ENCODE assay signal across 12 cellular contexts in genomic region chr2:150234787-150235512, GRCh38.
DNase-seq lines count a peak whose midpoint lies in the region; ATAC-seq, FAIRE-seq and TF ChIP-seq lines count a peak whose summit lies in the region.
"Had no signal": no experiment of that assay in that cellular context is flagged by ENCODE, and none has a peak within 500 bp of the region (broad histone marks: within the 10 kb centered on the region; RNA-seq: fewer than 3 reads in every experiment).

No MANE protein-coding gene starts in this region.

- no peaks in the 10 kb centered on the region for H3K9me1 ChIP-seq in keratinocyte (ENCODE audit: control insufficient read depth, extremely low read depth, insufficient read depth, low read length)

- H3K4me1 ChIP-seq in Loucy (ENCODE audit: insufficient read depth, low read length, poor library complexity, severe bottlenecking) (peaks cover 14% of the 10 kb centered on the region), keratinocyte (ENCODE audit: control insufficient read depth, extremely low read depth, insufficient read depth, low read length) (no peaks in the 10 kb centered on the region)

- H3K4me3 ChIP-seq in Loucy (ENCODE audit: low read length, poor library complexity, severe bottlenecking) (no peak overlapping the region), astrocyte of the spinal cord (ENCODE audit: low read depth, low read length) (no peak overlapping the region), keratinocyte (ENCODE audit: control insufficient read depth in 2 of 3, extremely low read depth in 1 of 3, insufficient read depth in 2 of 3, low read depth in 1 of 3, low read length in 3 of 3) (no peak overlapping the region)

- H4K20me1 ChIP-seq in Loucy (ENCODE audit: insufficient read depth, low read length, poor library complexity, severe bottlenecking) (no peaks in the 10 kb centered on the region), keratinocyte (ENCODE audit: control insufficient read depth, extremely low read depth, insufficient read depth, low read length) (no peaks in the 10 kb centered on the region)

- H3K79me2 ChIP-seq in Loucy (ENCODE audit: insufficient read depth, low read length): no peaks in the 10 kb centered on the region
- H3K79me2 ChIP-seq in keratinocyte (ENCODE audit: control insufficient read depth, insufficient read depth, low read length): no peaks in the 10 kb centered on the region

- no peaks in the 10 kb centered on the region for H3F3A ChIP-seq in Loucy (ENCODE audit: low read depth)

- peak; percentile 32 for FAIRE-seq in keratinocyte (lab: Jason Lieb, UNC)

- no peak overlapping the region for H3K27ac Mint-ChIP-seq in activated naive CD4-positive, alpha-beta T cell treated with anti-CD3 and anti-CD28 coated beads, Interleukin-2, amount 50 U/mL, for 72 hours
- H3K27ac Mint-ChIP-seq: CD8-positive, alpha-beta T cell; effector memory CD8-positive, alpha-beta T cell; mesothelial cell of epicardium; type B pancreatic cell had no signal

- H3K9me3 Mint-ChIP-seq in activated naive CD4-positive, alpha-beta T cell treated with anti-CD3 and anti-CD28 coated beads, Interleukin-2, amount 50 U/mL, for 72 hours: peaks cover 0 to 16% of the 10 kb centered on the region in 2 donors
- H3K9me3 Mint-ChIP-seq: CD8-positive, alpha-beta T cell; mesothelial cell of epicardium; type B pancreatic cell had no signal

- no peaks in the 10 kb centered on the region for H3K36me3 ChIP-seq in Loucy (ENCODE audit: insufficient read depth, low read length)
- no peaks in the 10 kb centered on the region for H3K36me3 ChIP-seq in keratinocyte (ENCODE audit: control insufficient read depth in 2 of 2, extremely low read depth in 1 of 2, insufficient read depth in 2 of 2, low read length in 2 of 2)

- in situ Hi-C loops in astrocyte of the spinal cord (cut with HindIII; ENCODE audit: low sequenced_read_pairs): no loop called here

- H3K27ac ChIP-seq in keratinocyte (ENCODE audit: control insufficient read depth, insufficient read depth, low read length): no peak overlapping the region

- DNase-seq in AG08395 (ENCODE audit: low spot score): peak; percentile 88
- peak; percentile 84 for DNase-seq in astrocyte of the spinal cord (ENCODE audit: low read depth, low spot score)
- DNase-seq in keratinocyte (ENCODE audit: low read depth, low spot score): no peak
- DNase-seq in NCI-H82 treated with DMSO at 0.1 percent for 48 hours (lab: John Stamatoyannopoulos, UW; ENCODE audit: unreplicated experiment): no peak
- no peak for DNase-seq in activated naive CD4-positive, alpha-beta T cell treated with anti-CD3 and anti-CD28 coated beads, Interleukin-2, amount 50 U/mL, for 72 hours (ENCODE audit: low spot score in 2 of 2)
- DNase-seq in activated T-cell treated with anti-CD3 and anti-CD28 coated beads, Interleukin-2, amount 50 U/mL, for 1 hour: no peak
- DNase-seq: CD8-positive, alpha-beta T cell; effector memory CD8-positive, alpha-beta T cell had no signal

- H3K27me3 ChIP-seq in Loucy (ENCODE audit: insufficient read depth, low read length, poor library complexity, severe bottlenecking) (no peaks in the 10 kb centered on the region), keratinocyte (ENCODE audit: control insufficient read depth, extremely low read depth, insufficient read depth, low read length) (no peaks in the 10 kb centered on the region)

- peak overlapping the region; percentile 57 for H3K4me2 ChIP-seq in Loucy (ENCODE audit: low read depth, low read length, poor library complexity, severe bottlenecking)
- no peak overlapping the region for H3K4me2 ChIP-seq in keratinocyte (ENCODE audit: control insufficient read depth, extremely low read depth, insufficient read depth, low read depth, low read length)

- TF ChIP-seq CTCF in Loucy (conservative IDR thresholded peaks at IDR 0.05; ENCODE audit: low read length) (no peak), astrocyte of the spinal cord (IDR thresholded peaks at IDR 0.05; ENCODE audit: low read depth, low read length) (no peak), keratinocyte (optimal IDR thresholded peaks at IDR 0.05 in 1 of 3, IDR thresholded peaks at IDR 0.05 in 1 of 3, conservative IDR thresholded peaks at IDR 0.05 in 1 of 3; ENCODE audit: extremely low read depth in 1 of 3, insufficient read depth in 2 of 3, low read length in 3 of 3) (no peak)

- H3K9ac ChIP-seq in Loucy (ENCODE audit: low read depth, low read length, poor library complexity, severe bottlenecking) (no peak overlapping the region), keratinocyte (ENCODE audit: control insufficient read depth, extremely low read depth, insufficient read depth, low read length) (no peak overlapping the region)

- dilution Hi-C loops in keratinocyte (cut with MboI; ENCODE audit: extremely low pct_ligation_motif_present, low sequenced_read_pairs): no loop called here

- H3K9me2 ChIP-seq in Loucy (replicated peaks; ENCODE audit: low read depth, low read length): no peaks in the 10 kb centered on the region

- H3K9me3 ChIP-seq in Loucy (ENCODE audit: insufficient read depth, low read depth, low read length) (no peaks in the 10 kb centered on the region), keratinocyte (ENCODE audit: control insufficient read depth, low read depth, low read length) (no peaks in the 10 kb centered on the region)

- H2AFZ ChIP-seq in Loucy (ENCODE audit: low read length) (peak overlapping the region; percentile 54; the same call in 1 of the 2 replicates), keratinocyte (ENCODE audit: control insufficient read depth, low read length) (no peak overlapping the region)

- no peak for ATAC-seq in HG03460 (IDR thresholded peaks at IDR 0.05; ENCODE audit: unreplicated experiment)
- ATAC-seq in activated naive CD4-positive, alpha-beta T cell treated with anti-CD3 and anti-CD28 coated beads, Interleukin-2, amount 50 U/mL, for 72 hours: no peak
- ATAC-seq: CD8-positive, alpha-beta T cell; effector memory CD8-positive, alpha-beta T cell had no signal

- no peaks in the 10 kb centered on the region for H3K36me3 Mint-ChIP-seq in activated naive CD4-positive, alpha-beta T cell treated with anti-CD3 and anti-CD28 coated beads, Interleukin-2, amount 50 U/mL, for 72 hours
- H3K36me3 Mint-ChIP-seq: CD8-positive, alpha-beta T cell; mesothelial cell of epicardium; type B pancreatic cell had no signal

Comparison
In these comparisons a context has a peak if more than half of its experiments do, and no peak if none do; other contexts are left out.
1. DNase-seq: peak in AG08395 (single experiment) and astrocyte of the spinal cord (single experiment); none in keratinocyte (single experiment), NCI-H82 treated with DMSO at 0.1 percent for 48 hours (single experiment), activated naive CD4-positive, alpha-beta T cell treated with anti-CD3 and anti-CD28 coated beads, Interleukin-2, amount 50 U/mL, for 72 hours (0 of 2) and activated T-cell treated with anti-CD3 and anti-CD28 coated beads, Interleukin-2, amount 50 U/mL, for 1 hour (single experiment).